18 cellular contexts compared by ENCODE assay signal in the genomic region with DNA sequence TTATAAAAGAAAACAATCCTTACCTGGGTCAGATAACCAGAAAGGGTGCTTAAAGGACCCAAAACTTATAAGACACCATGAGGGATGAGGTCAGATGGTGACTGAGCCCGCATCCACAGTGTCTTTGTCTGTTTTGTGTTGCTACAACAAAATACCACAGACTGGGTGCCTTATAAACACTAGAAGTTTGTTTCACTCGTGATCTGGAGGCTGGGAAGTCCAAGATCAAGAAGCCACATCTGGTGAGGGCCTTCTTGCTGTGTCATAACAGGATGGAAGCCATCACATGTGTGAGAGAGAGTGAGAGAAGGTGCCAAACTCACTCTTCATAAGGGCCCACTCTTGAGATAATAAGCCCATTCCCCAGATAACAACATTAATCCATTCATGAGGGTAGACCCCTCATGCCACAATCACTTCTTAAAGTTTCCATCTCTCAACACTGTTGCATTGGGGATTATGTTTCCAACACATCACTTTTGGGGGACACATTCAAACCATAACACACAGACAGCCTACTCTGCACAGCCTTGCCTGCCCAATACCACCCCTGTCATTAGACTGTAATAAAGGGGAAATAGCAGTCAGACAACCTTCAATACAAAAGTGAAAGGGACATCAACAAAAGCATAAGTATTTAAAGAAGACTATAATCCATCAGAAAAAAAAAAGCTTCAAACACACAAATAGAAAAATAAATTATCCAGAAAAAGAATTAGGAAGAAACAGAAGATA.
DNase-seq lines count a peak whose midpoint lies in the region; ATAC-seq and TF ChIP-seq lines count a peak whose summit lies in the region.
"Had no signal": no experiment of that assay in that cellular context is flagged by ENCODE, and none has a peak within 500 bp of the region (broad histone marks: within the 10 kb centered on the region; RNA-seq: fewer than 3 reads in every experiment).

No MANE protein-coding gene starts in this region.

- peaks cover 7% of the 10 kb centered on the region for H3K9me3 ChIP-seq in GM23248 (ENCODE audit: low read depth)
- H3K9me3 ChIP-seq: prostate gland, thoracic aorta had no signal

- in situ Hi-C loops in GM23248 (cut with MboI), result no loop called here

- no peak overlapping the region for H2AFZ ChIP-seq in GM23248

- TF ChIP-seq CTCF in AG10803 (conservative IDR thresholded peaks at IDR 0.05; ENCODE audit: low read length), result no peak

- H3K4me3 Mint-ChIP-seq in activated CD4-positive, alpha-beta memory T cell treated with anti-CD3 and anti-CD28 coated beads, Interleukin-2, amount 10 ng/mL, durations not matched to agents 7 days and 5 days, result no peak overlapping the region

- no peaks in the 10 kb centered on the region for H3K27me3 ChIP-seq in GM23248 (replicated peaks; ENCODE audit: insufficient read depth)
- H3K27me3 ChIP-seq: heart left ventricle had no signal

- POLR2A ChIA-PET in activated CD4-positive, alpha-beta memory T cell treated with anti-CD3 and anti-CD28 coated beads, Interleukin-2, amount 10 ng/mL, durations not matched to agents 7 days and 5 days (lab: Charles Lee), result no interaction called here

- peaks cover 49% of the 10 kb centered on the region for H3K27me3 Mint-ChIP-seq in activated CD4-positive, alpha-beta memory T cell treated with anti-CD3 and anti-CD28 coated beads, Interleukin-2, amount 10 ng/mL, durations not matched to agents 7 days and 5 days

- H3K36me3 Mint-ChIP-seq in activated CD4-positive, alpha-beta memory T cell treated with anti-CD3 and anti-CD28 coated beads, Interleukin-2, amount 10 ng/mL, durations not matched to agents 7 days and 5 days (ENCODE audit: low read depth), result peaks cover 26% of the 10 kb centered on the region

- H3K4me3 ChIP-seq in AG10803 (ENCODE audit: low read length) (no peak overlapping the region), GM23248 (no peak overlapping the region)
- H3K4me3 ChIP-seq: heart left ventricle, prostate gland, thoracic aorta had no signal

- CTCF ChIA-PET in activated CD4-positive, alpha-beta memory T cell treated with anti-CD3 and anti-CD28 coated beads, Interleukin-2, amount 10 ng/mL, durations not matched to agents 7 days and 5 days (lab: Charles Lee), result no interaction called here

- intact Hi-C loops in Right ventricle myocardium inferior (cut with DNase I), result no loop called here

- DNase-seq in AG10803 (ENCODE audit: low read depth) (peak; percentile 58), GM23248 (peak; percentile 7), fibroblast of peridontal ligament (ENCODE audit: extremely low read depth) (peak; percentile 40), Right ventricle myocardium inferior (ENCODE audit: missing footprints) (no peak), iPS-NIHi7 (ENCODE audit: extremely low spot score) (no peak), NCI-H2081 (lab: John Stamatoyannopoulos, UW) (no peak)
- peak; percentile 25 for DNase-seq in activated CD4-positive, alpha-beta memory T cell treated with anti-CD3 and anti-CD28 coated beads, Interleukin-2, amount 10 ng/mL, durations not matched to agents 7 days and 5 days
- DNase-seq: activated CD4-positive, alpha-beta T cell treated with anti-CD3 and anti-CD28 coated beads for 4 hours; activated gamma-delta T cell treated with Interleukin-2 at 50 U/mL for 16 hours; AML-193; DMS79; heart left ventricle; NCI-H1048; NCI-H2227 treated with DMSO at 0.1 percent for 48 hours; stimulated activated CD4-positive, alpha-beta T cell treated with anti-CD3 and anti-CD28 coated beads, Interleukin-12 subunit alpha, Interleukin-12 subunit beta, amount 100 ng/mL, for 4 hours had no signal

- no peaks in the 10 kb centered on the region for H3K79me2 ChIP-seq in GM23248 (ENCODE audit: insufficient read depth)

- H3K27ac Mint-ChIP-seq in activated CD4-positive, alpha-beta memory T cell treated with anti-CD3 and anti-CD28 coated beads, Interleukin-2, amount 10 ng/mL, durations not matched to agents 7 days and 5 days, result no peak overlapping the region

- H3K4me1 ChIP-seq in GM23248 (ENCODE audit: insufficient read depth), result no peaks in the 10 kb centered on the region
- H3K4me1 ChIP-seq: prostate gland had no signal

- H3K9me3 Mint-ChIP-seq in activated CD4-positive, alpha-beta memory T cell treated with anti-CD3 and anti-CD28 coated beads, Interleukin-2, amount 10 ng/mL, durations not matched to agents 7 days and 5 days, result peaks cover 13% of the 10 kb centered on the region

- H3K36me3 ChIP-seq in GM23248 (ENCODE audit: low read depth), result no peaks in the 10 kb centered on the region
- H3K36me3 ChIP-seq: heart left ventricle, prostate gland, thoracic aorta had no signal

- no peak overlapping the region for H3K9ac ChIP-seq in GM23248

- H3K4me1 Mint-ChIP-seq in activated CD4-positive, alpha-beta memory T cell treated with anti-CD3 and anti-CD28 coated beads, Interleukin-2, amount 10 ng/mL, durations not matched to agents 7 days and 5 days, result peaks cover 23% of the 10 kb centered on the region

- ATAC-seq in GM19351 (IDR thresholded peaks at IDR 0.05; ENCODE audit: unreplicated experiment), result no peak
- ATAC-seq in Right ventricle myocardium inferior, result no peak
- ATAC-seq: heart left ventricle had no signal

- no peak overlapping the region for H3K27ac ChIP-seq in GM23248
- H3K27ac ChIP-seq: heart left ventricle, prostate gland, thoracic aorta had no signal

- H3K4me2 ChIP-seq in GM23248 (ENCODE audit: unreplicated experiment), result no peak overlapping the region

- H3K9me2 ChIP-seq in GM23248 (ENCODE audit: insufficient read depth), result no peaks in the 10 kb centered on the region

- no peaks in the 10 kb centered on the region for H3F3A ChIP-seq in GM23248 (ENCODE audit: insufficient read depth)

- H4K20me1 ChIP-seq in GM23248 (ENCODE audit: insufficient read depth), result no peaks in the 10 kb centered on the region

- 69 to 74% methylated on average over 2 of the region's 2 CpGs for WGBS in GM23248 (ENCODE audit: low coverage in 1 of 2, low lambda C conversion rate in 2 of 2, missing lambda C conversion rate in 2 of 2), 2 experiments

Comparison
In these comparisons a context has a peak if more than half of its experiments do, and no peak if none do; other contexts are left out.
1. DNase-seq: peak in AG10803 (single experiment), GM23248 (single experiment), activated CD4-positive, alpha-beta memory T cell treated with anti-CD3 and anti-CD28 coated beads, Interleukin-2, amount 10 ng/mL, durations not matched to agents 7 days and 5 days (single experiment) and fibroblast of peridontal ligament (single experiment); none in Right ventricle myocardium inferior (single experiment), iPS-NIHi7 (single experiment) and NCI-H2081 (0 of 2).